Comparison of ENCODE assay signal across 25 cellular contexts in the genomic region with DNA sequence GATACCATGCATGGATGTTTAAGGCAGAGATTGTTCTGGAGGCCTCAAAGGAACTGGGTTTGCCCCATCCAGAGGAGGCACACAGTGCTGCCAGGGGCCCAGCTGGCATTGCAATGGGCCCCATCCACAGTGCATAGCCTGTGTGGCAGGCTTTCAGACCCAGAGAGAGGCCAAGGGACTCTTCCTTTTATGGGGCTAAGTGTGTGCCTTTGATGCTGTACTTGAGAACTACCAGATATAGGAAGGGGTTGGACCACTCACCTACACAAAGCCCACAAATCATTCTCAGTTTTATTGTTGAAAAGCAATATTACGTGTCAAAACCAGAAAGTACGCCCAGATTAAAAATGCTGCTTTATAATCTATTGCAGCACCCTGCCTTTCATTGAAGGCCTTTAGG.
DNase-seq lines count a peak whose midpoint lies in the region; ATAC-seq, FAIRE-seq and TF ChIP-seq lines count a peak whose summit lies in the region.
"Had no signal": no experiment of that assay in that cellular context is flagged by ENCODE, and none has a peak within 500 bp of the region (broad histone marks: within the 10 kb centered on the region; RNA-seq: fewer than 3 reads in every experiment).

No MANE protein-coding gene starts in this region.

- H3K9me3 ChIP-seq in OCI-LY7 (ENCODE audit: low read length) = no peaks in the 10 kb centered on the region

- no peak overlapping the region for H3K4me3 ChIP-seq in OCI-LY7 (ENCODE audit: low read depth, low read length, poor library complexity, severe bottlenecking)
- H3K4me3 ChIP-seq: spleen, upper lobe of left lung had no signal

- H3K4me2 ChIP-seq in OCI-LY7 (ENCODE audit: low read length) = no peak overlapping the region

- CTCF ChIA-PET in OCI-LY7 (lab: Charles Lee; ENCODE audit: unreplicated experiment) = no interaction called here

- H3K79me2 ChIP-seq in OCI-LY7 (ENCODE audit: insufficient read depth, low read depth, low read length) = no peaks in the 10 kb centered on the region

- TF ChIP-seq POLR2A in GM12892 (IDR thresholded peaks at IDR 0.05; ENCODE audit: low read depth, low read length) = no peak

- POLR2A ChIA-PET in OCI-LY7 (lab: Charles Lee) = no interaction called here

- H3K36me3 ChIP-seq in OCI-LY7 (ENCODE audit: insufficient read depth, low read length) = no peaks in the 10 kb centered on the region
- H3K36me3 ChIP-seq: spleen, upper lobe of left lung had no signal

- H3K4me1 ChIP-seq in OCI-LY7 (ENCODE audit: insufficient read depth, low read length, poor library complexity, severe bottlenecking) = no peaks in the 10 kb centered on the region
- H3K4me1 ChIP-seq: spleen, upper lobe of left lung had no signal

- H3K9me2 ChIP-seq in OCI-LY7 (ENCODE audit: insufficient read depth, low read length) = no peaks in the 10 kb centered on the region

- no peak overlapping the region for H3K27ac ChIP-seq in OCI-LY7 (ENCODE audit: low read depth, low read length, poor library complexity, severe bottlenecking)
- H3K27ac ChIP-seq: spleen, upper lobe of left lung had no signal

- intact Hi-C loops in OCI-LY7 (cut with micrococcal nuclease; ENCODE audit: unreplicated experiment) = no loop called here
- intact Hi-C loops in Right ventricle myocardium inferior (cut with DNase I) = no loop called here

- no peaks in the 10 kb centered on the region for H4K20me1 ChIP-seq in OCI-LY7 (ENCODE audit: insufficient read depth, low read length)

- no peak overlapping the region for H2AFZ ChIP-seq in OCI-LY7 (ENCODE audit: low read length)

- ATAC-seq in GM18868 (IDR thresholded peaks at IDR 0.05; ENCODE audit: unreplicated experiment) (peak; percentile 68), HG02798 (IDR thresholded peaks at IDR 0.05; ENCODE audit: poor library complexity, unreplicated experiment) (peak; percentile 54), HG03521 (IDR thresholded peaks at IDR 0.05; ENCODE audit: unreplicated experiment) (peak; percentile 43), GM21825 (IDR thresholded peaks at IDR 0.05; ENCODE audit: unreplicated experiment) (no peak), Right ventricle myocardium inferior (no peak), GM18909 (IDR thresholded peaks at IDR 0.05; ENCODE audit: poor library complexity, unreplicated experiment) (no peak)

- no TSS peak for BruUV-seq in OCI-LY7 (replicated peaks; lab: Mats Ljungman, UMichigan)

- DNase-seq in GM12892 (ENCODE audit: insufficient read length) = peak; percentile 17
- no peak for DNase-seq in OCI-LY7 (ENCODE audit: low spot score)
- DNase-seq in Right ventricle myocardium inferior (ENCODE audit: missing footprints) = no peak
- DNase-seq: activated CD4-positive, alpha-beta T cell treated with anti-CD3 and anti-CD28 coated beads, Interleukin-2, amount 10 ng/mL, durations not matched to agents 7 days and 5 days; CD4-positive, CD25-positive, alpha-beta regulatory T cell; DMS 273 treated with DMSO at 0.1 percent for 48 hours; effector CD4-positive, alpha-beta T cell; GF-D8; MM.1S; NCI-H1436 treated with DMSO at 0.1 percent for 48 hours; NCI-H2171; NCI-H526; occipital lobe; OCI-M1; SHP77; spleen; stimulated activated CD4-positive, alpha-beta T cell treated with anti-CD3 and anti-CD28 coated beads, Interleukin-4, amount 100 ng/mL, for 4 hours; SW 1271; upper lobe of left lung had no signal

- no peak for TF ChIP-seq CTCF in OCI-LY7 (conservative IDR thresholded peaks at IDR 0.05; ENCODE audit: low read length)

- FAIRE-seq in GM12892 (lab: Jason Lieb, UNC) = no peak
- FAIRE-seq: frontal cortex had no signal

Comparison
In these comparisons a context has a peak if more than half of its experiments do, and no peak if none do; other contexts are left out.
1. ATAC-seq: peak in GM18868 (single experiment), HG02798 (single experiment) and HG03521 (single experiment); none in GM21825 (single experiment), Right ventricle myocardium inferior (single experiment) and GM18909 (single experiment).